15 cellular contexts compared by ENCODE assay signal in the genomic region with DNA sequence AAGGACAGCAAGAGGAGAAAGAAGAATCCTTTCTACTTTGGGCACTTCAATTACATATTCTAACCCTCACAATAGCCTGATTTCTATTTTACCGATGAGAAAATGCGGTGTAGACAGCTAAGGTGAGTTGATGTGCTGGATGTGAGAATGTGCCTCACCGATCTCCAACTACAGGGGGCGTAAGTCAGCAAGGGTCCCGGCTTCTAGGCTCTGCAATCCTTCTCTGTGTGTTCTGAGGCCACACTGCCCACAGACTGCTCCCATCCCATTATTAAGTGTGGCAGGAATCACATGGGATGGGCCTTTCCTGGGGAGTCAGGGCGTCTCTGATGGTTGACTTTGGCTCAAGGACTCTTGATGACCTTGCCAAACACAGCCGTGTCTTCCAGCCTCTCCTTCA. TPM values are rescaled to one million over a fixed set of nuclear protein-coding genes. Genes with fewer than 3 reads are reported as not detected.
DNase-seq lines count a peak whose midpoint lies in the region; ATAC-seq and TF ChIP-seq lines count a peak whose summit lies in the region.
"Had no signal": no experiment of that assay in that cellular context is flagged by ENCODE, and none has a peak within 500 bp of the region (broad histone marks: within the 10 kb centered on the region; RNA-seq: fewer than 3 reads in every experiment).

No MANE protein-coding gene starts in this region.

- H3K9me3 Mint-ChIP-seq in natural killer cell treated with Interleukin-12 subunit alpha and Interleukin-12 subunit beta and Interleukin-15 and Interleukin-18, amount 100 ng/mL, for 72 hours, result no peaks in the 10 kb centered on the region
- H3K9me3 Mint-ChIP-seq: CD8-positive, alpha-beta T cell had no signal

- peaks cover 3 to 7% of the 10 kb centered on the region in 2 donors for H3K4me1 Mint-ChIP-seq in natural killer cell treated with Interleukin-12 subunit alpha and Interleukin-12 subunit beta and Interleukin-15 and Interleukin-18, amount 100 ng/mL, for 72 hours (ENCODE audit: low read depth in 2 of 2)
- H3K4me1 Mint-ChIP-seq: mesothelial cell of epicardium had no signal

- H3K9me3 ChIP-seq in AG04450 (ENCODE audit: control insufficient read depth, insufficient read depth, low read length) (no peaks in the 10 kb centered on the region), MG63 (no peaks in the 10 kb centered on the region)
- H3K9me3 ChIP-seq: heart left ventricle, right atrium auricular region, tibial nerve had no signal

- peaks cover 5% of the 10 kb centered on the region for H3K36me3 Mint-ChIP-seq in natural killer cell treated with Interleukin-12 subunit alpha and Interleukin-12 subunit beta and Interleukin-15 and Interleukin-18, amount 100 ng/mL, for 72 hours

- no peak overlapping the region for H3K27ac ChIP-seq in AG04450 (ENCODE audit: low read depth, low read length)
- H3K27ac ChIP-seq: heart left ventricle, right atrium auricular region, tibial nerve had no signal

- no peak overlapping the region for H3K4me3 ChIP-seq in AG04450 (ENCODE audit: low read depth, low read length)
- no peak overlapping the region for H3K4me3 ChIP-seq in GM12865 (ENCODE audit: low read depth, low read length)
- no peak overlapping the region for H3K4me3 ChIP-seq in fibroblast of villous mesenchyme (ENCODE audit: low read depth, low read length)
- no peak overlapping the region for H3K4me3 ChIP-seq in MG63
- H3K4me3 ChIP-seq: heart left ventricle, right atrium auricular region, tibial nerve had no signal

- no peak for ATAC-seq in GM21723 (IDR thresholded peaks at IDR 0.05; ENCODE audit: unreplicated experiment)
- no peak for ATAC-seq in natural killer cell treated with Interleukin-12 subunit alpha and Interleukin-12 subunit beta and Interleukin-15 and Interleukin-18, amount 100 ng/mL, for 72 hours
- ATAC-seq: CD8-positive, alpha-beta T cell; heart left ventricle had no signal

- H3K4me3 Mint-ChIP-seq in natural killer cell treated with Interleukin-12 subunit alpha and Interleukin-12 subunit beta and Interleukin-15 and Interleukin-18, amount 100 ng/mL, for 72 hours, result no peak overlapping the region
- H3K4me3 Mint-ChIP-seq: CD8-positive, alpha-beta T cell; mesothelial cell of epicardium had no signal

- DNase-seq in AG04450 (ENCODE audit: low read depth, low spot score) (no peak), GM12865 (ENCODE audit: low read depth) (no peak), OCI-M1 (lab: John Stamatoyannopoulos, UW) (peak; percentile 36), fibroblast of villous mesenchyme (ENCODE audit: low read depth) (no peak), MG63 (no peak)
- DNase-seq in natural killer cell treated with Interleukin-12 subunit alpha and Interleukin-12 subunit beta and Interleukin-15 and Interleukin-18, amount 100 ng/mL, for 72 hours (ENCODE audit: low spot score), result no peak
- DNase-seq in activated effector memory CD4-positive, alpha-beta T cell treated with Interleukin-2 at 50 U/mL for 16 hours, result no peak
- DNase-seq: activated effector memory CD4-positive, alpha-beta T cell treated with anti-CD3 and anti-CD28 coated beads, Interleukin-2, amount 50 U/mL, for 16 hours; CD8-positive, alpha-beta T cell; heart left ventricle; NCI-H2081 treated with DMSO at 0.1 percent for 48 hours had no signal

- H3K27me3 Mint-ChIP-seq in natural killer cell treated with Interleukin-12 subunit alpha and Interleukin-12 subunit beta and Interleukin-15 and Interleukin-18, amount 100 ng/mL, for 72 hours, result no peaks in the 10 kb centered on the region

- POLR2A ChIA-PET in AG04450 (lab: Yijun Ruan, JAX), result no interaction called here

- peak; percentile 25 for TF ChIP-seq CTCF in AG04450 (IDR thresholded peaks at IDR 0.05; ENCODE audit: low read depth, low read length)
- peak; percentile 6 for TF ChIP-seq CTCF in GM12865 (IDR thresholded peaks at IDR 0.05; ENCODE audit: insufficient read depth, low read depth, low read length, missing control alignments)
- TF ChIP-seq CTCF in fibroblast of villous mesenchyme (IDR thresholded peaks at IDR 0.05; ENCODE audit: insufficient read depth, low read depth, low read length), result peak; percentile 39

- H3K27ac Mint-ChIP-seq in natural killer cell treated with Interleukin-12 subunit alpha and Interleukin-12 subunit beta and Interleukin-15 and Interleukin-18, amount 100 ng/mL, for 72 hours, result no peak overlapping the region
- H3K27ac Mint-ChIP-seq: CD8-positive, alpha-beta T cell; mesothelial cell of epicardium had no signal

- H3K36me3 ChIP-seq in MG63, result no peaks in the 10 kb centered on the region
- H3K36me3 ChIP-seq: right atrium auricular region had no signal

- CTCF ChIA-PET in AG04450 (lab: Charles Lee), result interaction anchor here (1.8 kb wide), 1 partner anchor 17 kb away, joined by 14 read pairs; no protein-coding TSS in a partner anchor

- no peaks in the 10 kb centered on the region for H3K27me3 ChIP-seq in AG04450 (ENCODE audit: control insufficient read depth, insufficient read depth, low read length)
- no peaks in the 10 kb centered on the region for H3K27me3 ChIP-seq in MG63
- H3K27me3 ChIP-seq: heart left ventricle, right atrium auricular region, tibial nerve had no signal

RNA-seq across cellular contexts. Expression of a gene that starts 23.6 kb away (rescaled TPM):
- 1,252 and 1,562 TPM in 2 replicates for polyA plus RNA-seq in AG04450 (2011; rRNA removed)
- 125 and 159 TPM in 2 replicates for polyA minus RNA-seq in AG04450 (2011; rRNA and poly(A)+ RNA removed)
- total RNA-seq in fibroblast of villous mesenchyme, result 453 and 600 TPM in 2 replicates
- 100 to 1,000 TPM; 683 to 726 TPM for total RNA-seq in natural killer cell treated with Interleukin-12 subunit alpha and Interleukin-12 subunit beta and Interleukin-15 and Interleukin-18, amount 100 ng/mL, for 72 hours
- total RNA-seq in MG63 (2014; rRNA removed; shearing (Covaris generic); ENCODE audit: low replicate concordance), result 2,427 and 2,822 TPM in 2 replicates

RNA-seq across cellular contexts. Expression of a gene that starts 33.6 kb away (rescaled TPM):
- 5.1 and 6.4 TPM in 2 replicates for polyA plus RNA-seq in AG04450 (2011; rRNA removed)
- 9.1 TPM in 2 replicates for polyA minus RNA-seq in AG04450 (2011; rRNA and poly(A)+ RNA removed)
- 6.5 and 8.1 TPM in 2 replicates for total RNA-seq in fibroblast of villous mesenchyme
- total RNA-seq in natural killer cell treated with Interleukin-12 subunit alpha and Interleukin-12 subunit beta and Interleukin-15 and Interleukin-18, amount 100 ng/mL, for 72 hours, result 1 to 10 TPM; 2.6 to 4.2 TPM
- 3.5 and 5.6 TPM in 2 replicates for total RNA-seq in MG63 (2014; rRNA removed; shearing (Covaris generic); ENCODE audit: low replicate concordance)
